ENCODE assay signal across 8 cellular contexts in genomic region chr4:8158710-8159521, GRCh38. TPM values are rescaled to one million over a fixed set of nuclear protein-coding genes. Genes with fewer than 3 reads are reported as not detected.
DNase-seq lines count a peak whose midpoint lies in the region; ATAC-seq and TF ChIP-seq lines count a peak whose summit lies in the region.

Gene ABLIM2, minus strand, starts transcription at chr4:8158813. Its CDS starts 124 bp downstream, at chr4:8158689.

- H3K36me3 ChIP-seq in ES-I3 (ENCODE audit: insufficient read depth, low read length) (no peaks in the 10 kb centered on the region), HAP-1 (replicated peaks) (no peaks in the 10 kb centered on the region), MG63 (no peaks in the 10 kb centered on the region), stomach (no peaks in the 10 kb centered on the region)

- peaks cover 15% of the 10 kb centered on the region for H3K4me1 Mint-ChIP-seq in neural crest cell

- H3K4me1 ChIP-seq in ES-I3 (ENCODE audit: insufficient read depth, low read length) = no peaks in the 10 kb centered on the region
- peaks cover 4% of the 10 kb centered on the region; the same call in 1 of the 2 replicates for H3K4me1 ChIP-seq in HAP-1
- peaks cover 5% of the 10 kb centered on the region for H3K4me1 ChIP-seq in foreskin keratinocyte
- H3K4me1 ChIP-seq in stomach = peaks cover 28 to 36% (median 30%) of the 10 kb centered on the region in 4 donors

- 0 to 1% (median 1%) methylated on average over 17 to 94 of the region's 94 CpGs for WGBS in stomach, 5 donors

- intact Hi-C loops in stomach (cut with DNase I; ENCODE audit: low total_unique reads) = no loop called here

- H3K9me3 ChIP-seq in ES-I3 (ENCODE audit: control insufficient read depth, insufficient read depth, low read length) = no peaks in the 10 kb centered on the region
- no peaks in the 10 kb centered on the region for H3K9me3 ChIP-seq in HAP-1
- H3K9me3 ChIP-seq in MG63 = no peaks in the 10 kb centered on the region
- no peaks in the 10 kb centered on the region for H3K9me3 ChIP-seq in stomach

- peak within 1 kb of the TSS; percentile 81 for H3K9ac ChIP-seq in ES-I3 (ENCODE audit: low read depth, low read length)

- peaks cover 43% of the 10 kb centered on the region for H3K27me3 Mint-ChIP-seq in neural crest cell (ENCODE audit: low read depth)

- H3K27me3 ChIP-seq in HAP-1 (ENCODE audit: low read depth) = no peaks in the 10 kb centered on the region; the same call in 1 of the 2 replicates
- H3K27me3 ChIP-seq in MG63 = peaks cover 5% of the 10 kb centered on the region
- peaks cover 19% of the 10 kb centered on the region for H3K27me3 ChIP-seq in foreskin keratinocyte
- H3K27me3 ChIP-seq in stomach = peaks cover 0 to 21% (median 12%) of the 10 kb centered on the region in 3 donors

- no peak for TF ChIP-seq POLR2A in stomach (IDR thresholded peaks at IDR 0.05)

- DNase-seq in HAP-1 (ENCODE audit: low spot score in 2 of 2) = peak; percentile 88 to 97
- DNase-seq in MG63 = peak; percentile 93
- DNase-seq in SHP77 (lab: John Stamatoyannopoulos, UW) = peak; percentile 66 to 79
- DNase-seq in activated gamma-delta T cell treated with Interleukin-2 at 50 U/mL for 16 hours = peak; percentile 98
- DNase-seq in foreskin keratinocyte = peak; percentile 64 to 82
- peak; percentile 98 for DNase-seq in neural crest cell (ENCODE audit: low read depth, low spot score)
- peak; percentile 99 for DNase-seq in stomach

- no peaks in the 10 kb centered on the region for H3K9me3 Mint-ChIP-seq in neural crest cell

- H3K4me3 Mint-ChIP-seq in neural crest cell = peak within 1 kb of the TSS; percentile 95

- TF ChIP-seq CTCF in foreskin keratinocyte (conservative IDR thresholded peaks at IDR 0.05) = no peak
- TF ChIP-seq CTCF in neural crest cell (conservative IDR thresholded peaks at IDR 0.05) = no peak
- TF ChIP-seq CTCF in stomach (IDR thresholded peaks at IDR 0.05) = no peak

- H3K27ac Mint-ChIP-seq in neural crest cell (ENCODE audit: unreplicated experiment) = peak within 1 kb of the TSS; percentile 91

- in situ Hi-C loops in HAP-1 (cut with MboI; ENCODE audit: low sequenced_read_pairs) = no loop called here

- no peaks in the 10 kb centered on the region for H3K36me3 Mint-ChIP-seq in neural crest cell (ENCODE audit: low read depth)

- ATAC-seq in foreskin keratinocyte = peak; percentile 95

- H3K27ac ChIP-seq in foreskin keratinocyte (no peak within 1 kb of the TSS), stomach (peak within 1 kb of the TSS; percentile 53 to 86 (median 77))

- TF ChIP-seq EP300 in stomach (IDR thresholded peaks at IDR 0.05) = no peak

- peak within 1 kb of the TSS; percentile 60 for H3K4me3 ChIP-seq in HAP-1
- H3K4me3 ChIP-seq in MG63 = peak within 1 kb of the TSS; percentile 61
- H3K4me3 ChIP-seq in stomach = peak within 1 kb of the TSS; percentile 70 to 94 (median 82)

RNA-seq across cellular contexts. Expression of gene ABLIM2, which starts in this region (rescaled TPM):
- 1.1 and 1.2 TPM in 2 replicates for total RNA-seq in MG63 (2014; rRNA removed; shearing (Covaris generic); ENCODE audit: low replicate concordance)
- 0.39 and 0.85 TPM in 2 replicates for total RNA-seq in foreskin keratinocyte
- 0.33 and 0.49 TPM in 2 replicates for polyA plus RNA-seq in foreskin keratinocyte
- total RNA-seq in neural crest cell = 3.8 and 6.8 TPM in 2 replicates
- 10 to 100 TPM in 2 of 5 donors, 1 to 10 TPM in 3; 3.1 to 28.0 (median 9.4) TPM for total RNA-seq in stomach
- 1 to 10 TPM; 2.3 to 5.8 (median 2.4) TPM for polyA plus RNA-seq in stomach

Comparison
In these comparisons a context has a peak if more than half of its experiments do, and no peak if none do; other contexts are left out.
1. Peak in DNase-seq and ATAC-seq in foreskin keratinocyte; RNA of the gene not detected or under 1 TPM.